In the genomic region with DNA sequence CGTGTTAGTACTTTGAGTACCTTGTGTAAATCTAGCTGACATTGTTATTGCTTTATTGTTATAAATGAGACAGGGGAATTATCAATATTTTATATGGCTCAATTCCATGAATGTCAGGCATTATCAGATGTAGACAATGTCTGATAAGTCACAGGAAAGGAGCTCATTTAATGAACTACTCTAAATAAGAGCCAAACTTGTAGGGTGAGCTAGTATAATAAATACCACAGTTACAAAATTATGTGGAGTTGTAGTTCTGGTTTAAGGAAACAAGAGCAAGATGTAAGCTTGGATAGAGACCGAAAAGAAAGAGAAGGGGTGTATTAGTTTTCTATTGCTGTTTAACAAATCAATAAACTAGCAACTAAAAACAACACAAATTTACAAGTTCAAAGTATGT, we compare ENCODE assay signal across 16 cellular contexts.
"Had no signal": no experiment of that assay in that cellular context is flagged by ENCODE, and none has a peak within 500 bp of the region (broad histone marks: within the 10 kb centered on the region; RNA-seq: fewer than 3 reads in every experiment).

No MANE protein-coding gene starts in this region.

- DNase-seq: dermis blood vessel endothelial cell; dorsolateral prefrontal cortex; effector CD4-positive, alpha-beta T cell; effector memory CD4-positive, alpha-beta T cell; foreskin keratinocyte; heart left ventricle; hippocampal formation; left cardiac atrium; left lung; left ventricle myocardium superior; lower lobe of right lung; mesenchymal stem cell; midbrain had no signal

- H3K4me1 ChIP-seq: esophagus muscularis mucosa, foreskin keratinocyte, heart left ventricle, left lung, lower lobe of right lung had no signal

- H3K9me3 ChIP-seq: esophagus muscularis mucosa, gastroesophageal sphincter, heart left ventricle, left lung, lower lobe of right lung had no signal

- H3K27ac ChIP-seq: coronary artery, dorsolateral prefrontal cortex, esophagus muscularis mucosa, foreskin keratinocyte, gastroesophageal sphincter, heart left ventricle, left lung, lower lobe of right lung had no signal

- H3K36me3 ChIP-seq: esophagus muscularis mucosa, gastroesophageal sphincter, heart left ventricle, left lung, lower lobe of right lung had no signal

- ATAC-seq: foreskin keratinocyte, gastroesophageal sphincter, heart left ventricle, left cardiac atrium, left lung, left ventricle myocardium superior, lower lobe of right lung had no signal

- H3K27me3 ChIP-seq: dorsolateral prefrontal cortex, esophagus muscularis mucosa, foreskin keratinocyte, gastroesophageal sphincter, heart left ventricle, left lung had no signal

- H3K4me3 ChIP-seq: coronary artery, dorsolateral prefrontal cortex, esophagus muscularis mucosa, gastroesophageal sphincter, heart left ventricle, left lung, lower lobe of right lung had no signal
